ENCODE assay signal across 21 cellular contexts in the genomic region with DNA sequence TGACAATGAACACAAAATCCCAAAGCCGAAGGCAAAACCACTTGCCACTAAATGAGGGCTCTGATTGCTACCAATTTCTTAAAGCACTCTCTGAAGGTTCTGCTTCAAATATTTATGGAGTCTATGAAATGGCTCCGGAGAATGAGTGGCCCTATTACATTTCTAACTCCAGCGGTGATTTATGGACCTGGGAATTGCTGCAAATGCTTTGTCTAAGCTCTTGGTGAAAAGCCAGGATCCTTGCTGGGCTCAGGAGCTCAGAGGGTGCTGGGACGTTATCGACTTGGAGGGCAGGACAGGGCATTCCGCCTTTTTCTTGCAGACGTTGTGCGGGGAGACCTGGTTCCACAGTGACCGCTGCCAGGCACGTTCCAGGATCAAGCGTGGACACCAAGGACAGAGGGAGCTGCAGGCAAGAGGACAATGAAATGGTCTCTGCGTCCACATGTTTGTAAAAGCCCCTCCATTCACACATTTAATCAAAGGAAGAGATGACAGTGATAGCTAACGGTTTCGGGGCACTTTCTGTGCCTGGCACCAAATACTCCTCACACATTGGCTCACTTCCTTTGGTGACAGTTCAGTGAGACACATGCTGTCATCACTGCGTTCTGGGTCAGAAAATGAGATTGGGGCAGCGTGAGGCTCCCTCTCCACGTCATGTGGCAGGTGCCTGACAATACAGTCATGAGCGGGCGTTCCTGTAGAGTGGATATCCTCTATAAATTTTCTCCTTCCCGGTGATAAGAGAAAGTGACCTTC. TPM values are rescaled to one million over a fixed set of nuclear protein-coding genes. Genes with fewer than 3 reads are reported as not detected.
DNase-seq lines count a peak whose midpoint lies in the region; FAIRE-seq and TF ChIP-seq lines count a peak whose summit lies in the region.
"Had no signal": no experiment of that assay in that cellular context is flagged by ENCODE, and none has a peak within 500 bp of the region (broad histone marks: within the 10 kb centered on the region; RNA-seq: fewer than 3 reads in every experiment).

No MANE protein-coding gene starts in this region.

- TF ChIP-seq CTCF in nephron progenitor cell (IDR thresholded peaks at IDR 0.05), result no peak

- H3K27ac Mint-ChIP-seq in nephron progenitor cell, result no peak overlapping the region
- H3K27ac Mint-ChIP-seq: CD8-positive, alpha-beta T cell had no signal

- no peak overlapping the region for H3K4me3 Mint-ChIP-seq in nephron progenitor cell
- H3K4me3 Mint-ChIP-seq: CD8-positive, alpha-beta T cell had no signal

- FAIRE-seq in GM19239 (lab: Jason Lieb, UNC), result no peak
- FAIRE-seq in GM12891 (lab: Jason Lieb, UNC), result no peak
- FAIRE-seq: D721Med, G401.6 had no signal

- H3K27me3 Mint-ChIP-seq in nephron progenitor cell (ENCODE audit: low read depth, poor library complexity), result peaks cover 23% of the 10 kb centered on the region

- peaks cover 65% of the 10 kb centered on the region for H3K4me1 Mint-ChIP-seq in nephron progenitor cell

- TF ChIP-seq POLR2A in GM12891 (IDR thresholded peaks at IDR 0.05; ENCODE audit: low read depth, low read length), result no peak

- no peaks in the 10 kb centered on the region for H3K9me3 Mint-ChIP-seq in nephron progenitor cell
- H3K9me3 Mint-ChIP-seq: CD8-positive, alpha-beta T cell had no signal

- DNase-seq in activated effector memory CD4-positive, alpha-beta T cell treated with anti-CD3 and anti-CD28 coated beads, Interleukin-2, amount 50 U/mL, for 16 hours, result peak; percentile 34
- no peak for DNase-seq in activated effector memory CD4-positive, alpha-beta T cell treated with Interleukin-2 at 50 U/mL for 16 hours
- DNase-seq in NCI-H2227 treated with DMSO at 0.1 percent for 48 hours (lab: John Stamatoyannopoulos, UW), result peak; percentile 41
- peak; percentile 63 for DNase-seq in left kidney (ENCODE audit: low read depth, low spot score)
- DNase-seq in GM19239 (ENCODE audit: insufficient read length, low spot score), result no peak
- no peak for DNase-seq in GM12891 (ENCODE audit: insufficient read length, low spot score)
- no peak for DNase-seq in stimulated activated naive CD4-positive, alpha-beta T cell (lab: John Stamatoyannopoulos, UW)
- DNase-seq in nephron progenitor cell, result no peak
- DNase-seq: 8988T; CD8-positive, alpha-beta T cell; DND-41; Karpas-422; MG63; NCI-H1092; NCI-H146; NCI-H446; NCI-H774; PC-3; SJCRH30 had no signal

- H3K36me3 Mint-ChIP-seq in nephron progenitor cell (ENCODE audit: low read depth), result no peaks in the 10 kb centered on the region
- H3K36me3 Mint-ChIP-seq: CD8-positive, alpha-beta T cell had no signal

TF ChIP-seq in GM12891, 5 proteins besides CTCF, POLR2A, EP300 and RAD21:
- TF ChIP-seq POU2F2 (IDR thresholded peaks at IDR 0.05; ENCODE audit: low read depth, low read length), result no peak
TF ChIP-seq in GM12891: peak in this region for 0.

RNA-seq across cellular contexts. Expression of a gene that starts 58.8 kb away (rescaled TPM):
- polyA plus RNA-seq in GM12891 (2012; ENCODE audit: low read depth, missing spikeins), result 0.04 TPM

Comparison
In these comparisons a context has a peak if more than half of its experiments do, and no peak if none do; other contexts are left out.
1. DNase-seq: peak in activated effector memory CD4-positive, alpha-beta T cell treated with anti-CD3 and anti-CD28 coated beads, Interleukin-2, amount 50 U/mL, for 16 hours (single experiment), NCI-H2227 treated with DMSO at 0.1 percent for 48 hours (single experiment) and left kidney (single experiment); none in activated effector memory CD4-positive, alpha-beta T cell treated with Interleukin-2 at 50 U/mL for 16 hours (single experiment), GM19239 (single experiment), GM12891 (single experiment), stimulated activated naive CD4-positive, alpha-beta T cell (0 of 6) and nephron progenitor cell (single experiment).